8 cellular contexts compared by ENCODE assay signal in genomic region chr18:74082476-74083070, GRCh38.
A peak's percentile ranks its signal among the peaks of the same experiment; 100 is the strongest.
DNase-seq lines count a peak whose midpoint lies in the region; ATAC-seq and TF ChIP-seq lines count a peak whose summit lies in the region.

No MANE protein-coding gene starts in this region.

- intact Hi-C loops in posterior vena cava (cut with DNase I) = no loop called here

- CTCF ChIA-PET in AG04450 (lab: Charles Lee) = interaction anchor here (0.6 to 2.8 kb wide), 18 partner anchors 10 to 1323 kb away, joined by 3 to 29 read pairs (median 4); no protein-coding TSS in a partner anchor

- DNase-seq in AG04450 (ENCODE audit: low read depth, low spot score) (no peak), NCI-H526 treated with DMSO at 0.1 percent for 48 hours (lab: John Stamatoyannopoulos, UW) (peak; percentile 27), erythroblast (lab: John Stamatoyannopoulos, UW) (peak; percentile 56 to 67), neuronal stem cell (ENCODE audit: low spot score) (peak; percentile 8), posterior vena cava (ENCODE audit: low spot score) (no peak)
- DNase-seq in activated CD8-positive, alpha-beta memory T cell treated with anti-CD3 and anti-CD28 coated beads for 1 hour (ENCODE audit: extremely low read depth in 1 of 2, low read depth in 1 of 2) = peak; percentile 23 to 35

- H3K4me2 ChIP-seq in neuronal stem cell (ENCODE audit: insufficient read depth, low read length, poor library complexity, severe bottlenecking) = no peak overlapping the region

- peak overlapping the region; percentile 77 for H2AFZ ChIP-seq in neuronal stem cell (ENCODE audit: low read length)

- H3K9ac ChIP-seq in neuronal stem cell (ENCODE audit: low read depth, low read length, poor library complexity) = no peak overlapping the region

- H3K79me1 ChIP-seq in neuronal stem cell (ENCODE audit: low read depth, low read length) = no peaks in the 10 kb centered on the region

- no peak overlapping the region for H2BK12ac ChIP-seq in neuronal stem cell (ENCODE audit: low read length)

- no peak overlapping the region for H3K18ac ChIP-seq in neuronal stem cell (ENCODE audit: low read length)

- H2BK5ac ChIP-seq in neuronal stem cell (ENCODE audit: low read length) = no peak overlapping the region

- H4K8ac ChIP-seq in neuronal stem cell (ENCODE audit: low read depth, low read length) = no peak overlapping the region

- H3K23ac ChIP-seq in neuronal stem cell (ENCODE audit: low read depth, low read length, poor library complexity) = no peak overlapping the region

- TF ChIP-seq CTCF in AG04450 (IDR thresholded peaks at IDR 0.05; ENCODE audit: low read depth, low read length) = peak; percentile 62

- H3K9me3 ChIP-seq in AG04450 (ENCODE audit: control insufficient read depth, insufficient read depth, low read length) = no peaks in the 10 kb centered on the region
- peaks cover 0 to 1% of the 10 kb centered on the region in 2 donors for H3K9me3 ChIP-seq in neuronal stem cell (replicated peaks in 1 of 2; ENCODE audit: control insufficient read depth in 2 of 2, insufficient read depth in 1 of 2, low read depth in 1 of 2, low read length in 2 of 2)

- no peak overlapping the region for H2AK5ac ChIP-seq in neuronal stem cell (ENCODE audit: low read depth, low read length)

- WGBS in neuronal stem cell (ENCODE audit: extremely low coverage in 2 of 2, insufficient read length in 2 of 2, insufficient replicate concordance in 1 of 2), 2 donors = no CpG with 5 or more reads among the region's 9 CpGs

- H3K14ac ChIP-seq in neuronal stem cell (ENCODE audit: low read length) = no peak overlapping the region

- TF ChIP-seq POLR2A in erythroblast (IDR thresholded peaks at IDR 0.05; ENCODE audit: low read length) = no peak

- no peak overlapping the region for H2BK120ac ChIP-seq in neuronal stem cell (ENCODE audit: low read depth, low read length)

- no peak overlapping the region for H3K4me3 ChIP-seq in AG04450 (ENCODE audit: low read depth, low read length)
- no peak overlapping the region for H3K4me3 ChIP-seq in neuronal stem cell (ENCODE audit: low read length in 2 of 2)

- no peaks in the 10 kb centered on the region for H3K36me3 ChIP-seq in neuronal stem cell (replicated peaks in 1 of 2; ENCODE audit: control insufficient read depth in 2 of 2, insufficient read depth in 2 of 2, low read length in 2 of 2)

- no peak overlapping the region for H4K91ac ChIP-seq in neuronal stem cell (ENCODE audit: low read depth, low read length, poor library complexity)

- peaks cover 2 to 4% of the 10 kb centered on the region in 2 donors for H3K4me1 ChIP-seq in neuronal stem cell (ENCODE audit: control insufficient read depth in 2 of 2, insufficient read depth in 1 of 2, low read depth in 1 of 2, low read length in 2 of 2)

- no peak overlapping the region for H3K27ac ChIP-seq in AG04450 (ENCODE audit: low read depth, low read length)
- H3K27ac ChIP-seq in neuronal stem cell (replicated peaks; ENCODE audit: low read length) = no peak overlapping the region

- POLR2A ChIA-PET in AG04450 (lab: Yijun Ruan, JAX) = no interaction called here

- ATAC-seq in GM18508 (IDR thresholded peaks at IDR 0.05; ENCODE audit: insufficient read depth, unreplicated experiment) (peak; percentile 72), HG02981 (IDR thresholded peaks at IDR 0.05; ENCODE audit: unreplicated experiment) (peak; percentile 86)

- no peak overlapping the region for H2BK15ac ChIP-seq in neuronal stem cell (ENCODE audit: low read length)

- H3K27me3 ChIP-seq in AG04450 (ENCODE audit: control insufficient read depth, insufficient read depth, low read length) (peaks cover 8% of the 10 kb centered on the region), neuronal stem cell (ENCODE audit: control insufficient read depth in 3 of 3, insufficient read depth in 3 of 3, low read depth in 1 of 3, low read length in 3 of 3) (peaks cover 0 to 6% (median 0%) of the 10 kb centered on the region in 3 experiments)

- no peak overlapping the region for H3K4ac ChIP-seq in neuronal stem cell (ENCODE audit: low read length)

Comparison
In these comparisons a context has a peak if more than half of its experiments do, and no peak if none do; other contexts are left out.
1. DNase-seq: peak in NCI-H526 treated with DMSO at 0.1 percent for 48 hours (single experiment), activated CD8-positive, alpha-beta memory T cell treated with anti-CD3 and anti-CD28 coated beads for 1 hour (2 of 2), erythroblast (2 of 2) and neuronal stem cell (single experiment); none in AG04450 (single experiment) and posterior vena cava (single experiment).